8 cellular contexts compared by ENCODE assay signal in the genomic region with DNA sequence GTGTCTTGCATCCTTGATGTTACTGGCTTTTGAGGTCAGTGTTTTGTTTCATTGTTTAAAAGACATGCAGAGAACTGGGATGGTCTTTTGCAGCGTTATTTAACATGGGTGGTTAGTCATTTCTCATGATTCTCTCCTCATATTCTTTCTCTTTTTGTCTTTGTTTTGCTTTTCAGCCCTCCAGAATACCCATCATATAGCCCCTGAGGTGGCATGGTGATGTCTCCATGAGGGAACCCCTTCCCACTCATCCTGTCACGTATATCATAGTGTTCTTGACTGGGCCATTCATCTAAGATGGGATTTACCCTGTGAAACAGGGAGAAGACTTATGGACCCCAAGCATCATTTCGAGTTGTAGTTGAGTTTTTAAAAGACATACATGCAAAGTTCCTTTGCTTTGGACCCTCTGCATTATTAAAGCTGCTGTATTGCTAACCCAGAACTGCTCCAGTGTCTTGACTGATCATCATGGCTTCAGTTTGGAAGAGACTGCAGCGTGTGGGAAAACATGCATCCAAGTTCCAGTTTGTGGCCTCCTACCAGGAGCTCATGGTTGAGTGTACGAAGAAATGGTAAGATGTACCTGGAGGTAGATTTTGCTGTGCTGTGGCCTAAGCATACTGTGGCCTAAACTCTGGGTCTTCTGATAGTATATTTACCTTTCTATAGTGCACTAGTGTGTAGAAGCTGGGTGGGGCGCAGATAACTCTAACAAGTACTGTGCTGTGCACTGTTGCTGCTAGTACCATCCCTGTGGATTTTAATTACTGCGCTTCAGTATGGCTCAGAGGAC. TPM values are rescaled to one million over a fixed set of nuclear protein-coding genes. Genes with fewer than 3 reads are reported as not detected.
DNase-seq lines count a peak whose midpoint lies in the region; ATAC-seq and TF ChIP-seq lines count a peak whose summit lies in the region.

No MANE protein-coding gene starts in this region.

- no peaks in the 10 kb centered on the region for H3K27me3 Mint-ChIP-seq in activated naive CD4-positive, alpha-beta T cell treated with anti-CD3 and anti-CD28 coated beads, Interleukin-2, amount 50 U/mL, for 24 hours
- H3K27me3 Mint-ChIP-seq in activated naive CD8-positive, alpha-beta T cell, result no peaks in the 10 kb centered on the region
- H3K27me3 Mint-ChIP-seq in type B pancreatic cell, result no peaks in the 10 kb centered on the region

- H3K9me3 ChIP-seq in left lung, result no peaks in the 10 kb centered on the region

- H3K9me3 Mint-ChIP-seq in activated naive CD4-positive, alpha-beta T cell treated with anti-CD3 and anti-CD28 coated beads, Interleukin-2, amount 50 U/mL, for 24 hours, result no peaks in the 10 kb centered on the region
- no peaks in the 10 kb centered on the region for H3K9me3 Mint-ChIP-seq in activated naive CD8-positive, alpha-beta T cell (ENCODE audit: low read depth)
- peaks cover 6% of the 10 kb centered on the region for H3K9me3 Mint-ChIP-seq in type B pancreatic cell

- no peak overlapping the region for H3K27ac ChIP-seq in left lung

- peaks cover 8% of the 10 kb centered on the region for H3K36me3 Mint-ChIP-seq in activated naive CD4-positive, alpha-beta T cell treated with anti-CD3 and anti-CD28 coated beads, Interleukin-2, amount 50 U/mL, for 24 hours
- H3K36me3 Mint-ChIP-seq in activated naive CD8-positive, alpha-beta T cell, result peaks cover 8% of the 10 kb centered on the region
- H3K36me3 Mint-ChIP-seq in type B pancreatic cell, result peaks cover 10% of the 10 kb centered on the region

- H3K4me3 Mint-ChIP-seq in activated naive CD4-positive, alpha-beta T cell treated with anti-CD3 and anti-CD28 coated beads, Interleukin-2, amount 50 U/mL, for 24 hours, result peak overlapping the region; percentile 88
- peak overlapping the region; percentile 87 for H3K4me3 Mint-ChIP-seq in activated naive CD8-positive, alpha-beta T cell
- H3K4me3 Mint-ChIP-seq in type B pancreatic cell, result peak overlapping the region; percentile 91

- H3K27me3 ChIP-seq in left lung, result no peaks in the 10 kb centered on the region

- H3K27ac Mint-ChIP-seq in activated naive CD4-positive, alpha-beta T cell treated with anti-CD3 and anti-CD28 coated beads, Interleukin-2, amount 50 U/mL, for 24 hours, result peak overlapping the region; percentile 44
- peak overlapping the region; percentile 50 for H3K27ac Mint-ChIP-seq in activated naive CD8-positive, alpha-beta T cell
- H3K27ac Mint-ChIP-seq in type B pancreatic cell, result peak overlapping the region; percentile 84

- H3K4me1 ChIP-seq in left lung, result peaks cover 3 to 38% of the 10 kb centered on the region in 2 donors

- H3K4me1 Mint-ChIP-seq in activated naive CD4-positive, alpha-beta T cell treated with anti-CD3 and anti-CD28 coated beads, Interleukin-2, amount 50 U/mL, for 24 hours, result peaks cover 30% of the 10 kb centered on the region
- peaks cover 39% of the 10 kb centered on the region for H3K4me1 Mint-ChIP-seq in activated naive CD8-positive, alpha-beta T cell (ENCODE audit: low read depth)
- peaks cover 25% of the 10 kb centered on the region for H3K4me1 Mint-ChIP-seq in type B pancreatic cell (ENCODE audit: unreplicated experiment)

- TF ChIP-seq CTCF in left lung (IDR thresholded peaks at IDR 0.05), result no peak
- no peak for TF ChIP-seq CTCF in type B pancreatic cell (conservative IDR thresholded peaks at IDR 0.05)
- no peak for TF ChIP-seq CTCF in omental fat pad (IDR thresholded peaks at IDR 0.05)

- no peak for DNase-seq in activated naive CD4-positive, alpha-beta T cell (lab: John Stamatoyannopoulos, UW)
- DNase-seq in left lung, result no peak
- no peak for DNase-seq in type B pancreatic cell (ENCODE audit: extremely low spot score, unreplicated experiment)
- DNase-seq in omental fat pad (ENCODE audit: low spot score), result no peak
- no peak for DNase-seq in activated CD8-positive, alpha-beta memory T cell treated with anti-CD3 and anti-CD28 coated beads, Interleukin-2, amount 50 U/mL, for 4 hours

- ATAC-seq in left lung (no peak), HG03457 (IDR thresholded peaks at IDR 0.05; ENCODE audit: unreplicated experiment) (no peak), omental fat pad (ENCODE audit: low FRiP score) (no peak)

- H3K4me3 ChIP-seq in left lung, result peak overlapping the region; percentile 72 to 76

- H3K36me3 ChIP-seq in left lung, result no peaks in the 10 kb centered on the region

- intact Hi-C loops in left lung (cut with DNase I), result no loop called here

RNA-seq across cellular contexts. Expression of gene EHBP1, which starts 1.4 kb away (rescaled TPM):
- total RNA-seq in left lung, result 10 to 100 TPM; 37.4 to 39.5 TPM
- 59.2 and 60.0 TPM in 2 replicates for total RNA-seq in type B pancreatic cell (ENCODE audit: low replicate concordance)
- total RNA-seq in omental fat pad, result 10 to 100 TPM; 60.9 to 91.3 (median 78.6) TPM
